ENCODE assay signal across 9 cellular contexts in genomic region chr6:158040804-158041347, GRCh38. TPM values are rescaled to one million over a fixed set of nuclear protein-coding genes. Genes with fewer than 3 reads are reported as not detected.
DNase-seq lines count a peak whose midpoint lies in the region; ATAC-seq and TF ChIP-seq lines count a peak whose summit lies in the region.
"Had no signal": no experiment of that assay in that cellular context is flagged by ENCODE, and none has a peak within 500 bp of the region (broad histone marks: within the 10 kb centered on the region; RNA-seq: fewer than 3 reads in every experiment).

No MANE protein-coding gene starts in this region.

- H3K36me3 Mint-ChIP-seq in endothelial cell (ENCODE audit: low read depth, unreplicated experiment), result peaks cover 35% of the 10 kb centered on the region
- H3K36me3 Mint-ChIP-seq in osteocyte (ENCODE audit: unreplicated experiment), result peaks cover 35% of the 10 kb centered on the region

- H3K4me3 Mint-ChIP-seq in endothelial cell (ENCODE audit: unreplicated experiment), result peak overlapping the region; percentile 35
- peak overlapping the region; percentile 12 for H3K4me3 Mint-ChIP-seq in osteocyte (ENCODE audit: unreplicated experiment)
- H3K4me3 Mint-ChIP-seq: neural crest cell had no signal

- H3K27me3 Mint-ChIP-seq in endothelial cell (ENCODE audit: unreplicated experiment), result peaks cover 16% of the 10 kb centered on the region
- H3K27me3 Mint-ChIP-seq in osteocyte (ENCODE audit: unreplicated experiment), result no peaks in the 10 kb centered on the region

- ATAC-seq in left lobe of liver, result no peak

- no peaks in the 10 kb centered on the region for H3K9me3 ChIP-seq in Peyer's patch

- no peaks in the 10 kb centered on the region for H3K27me3 ChIP-seq in Peyer's patch

- TF ChIP-seq CTCF in C4-2B (conservative IDR thresholded peaks at IDR 0.05) (no peak), Peyer's patch (IDR thresholded peaks at IDR 0.05) (no peak), endothelial cell (IDR thresholded peaks at IDR 0.05; ENCODE audit: unreplicated experiment) (no peak), osteocyte (IDR thresholded peaks at IDR 0.05) (no peak)

- TF ChIP-seq POLR2A in Peyer's patch (IDR thresholded peaks at IDR 0.05), result no peak

- peaks cover 0 to 27% (median 0%) of the 10 kb centered on the region in 4 donors for H3K4me1 ChIP-seq in Peyer's patch

- H3K4me3 ChIP-seq in Peyer's patch, result no peak overlapping the region

- H3K27ac ChIP-seq in C4-2B (peak overlapping the region; percentile 54), Peyer's patch (peak overlapping the region; percentile 5 to 79 (median 37))

- H3K4me1 Mint-ChIP-seq in endothelial cell (ENCODE audit: unreplicated experiment) (peaks cover 29% of the 10 kb centered on the region), osteocyte (ENCODE audit: unreplicated experiment) (peaks cover 73% of the 10 kb centered on the region)

- DNase-seq in Peyer's patch (no peak), endothelial cell (ENCODE audit: low spot score) (no peak), osteocyte (ENCODE audit: extremely low spot score, unreplicated experiment) (no peak), GF-D8 (lab: John Stamatoyannopoulos, UW) (no peak), NCI-H1092 (lab: John Stamatoyannopoulos, UW) (no peak), left lobe of liver (ENCODE audit: low spot score) (no peak), NCI-H1694 treated with DMSO at 0.1 percent for 48 hours (lab: John Stamatoyannopoulos, UW) (no peak)

- peak overlapping the region; percentile 78 for H3K27ac Mint-ChIP-seq in endothelial cell (ENCODE audit: unreplicated experiment)
- peak overlapping the region; percentile 95 for H3K27ac Mint-ChIP-seq in osteocyte (ENCODE audit: unreplicated experiment)

- H3K9me3 Mint-ChIP-seq in endothelial cell (ENCODE audit: unreplicated experiment) (no peaks in the 10 kb centered on the region), osteocyte (ENCODE audit: unreplicated experiment) (no peaks in the 10 kb centered on the region)
- H3K9me3 Mint-ChIP-seq: neural crest cell had no signal

- no peaks in the 10 kb centered on the region for H3K36me3 ChIP-seq in Peyer's patch

RNA-seq across cellular contexts. Expression of gene SYNJ2, which starts 59.2 kb away (rescaled TPM):
- total RNA-seq in Peyer's patch, result 10 to 100 TPM; 26.8 to 47.2 (median 34.0) TPM
- 33.7 TPM for total RNA-seq in endothelial cell (ENCODE audit: unreplicated experiment)
- total RNA-seq in osteocyte, result 94.5 and 95.4 TPM in 2 replicates
- 5.5 TPM for total RNA-seq in left lobe of liver
